ENCODE assay signal across 10 cellular contexts in genomic region chr3:49534581-49535495, GRCh38. TPM values are rescaled to one million over a fixed set of nuclear protein-coding genes. Genes with fewer than 3 reads are reported as not detected.
DNase-seq lines count a peak whose midpoint lies in the region; ATAC-seq and TF ChIP-seq lines count a peak whose summit lies in the region.
"Had no signal": no experiment of that assay in that cellular context is flagged by ENCODE, and none has a peak within 500 bp of the region (broad histone marks: within the 10 kb centered on the region; RNA-seq: fewer than 3 reads in every experiment).

No MANE protein-coding gene starts in this region.

- no peak overlapping the region for H3K9ac ChIP-seq in endodermal cell (ENCODE audit: extremely low read depth, low read length, poor library complexity, severe bottlenecking)

- H3K4me1 ChIP-seq in endodermal cell (ENCODE audit: control insufficient read depth, insufficient read depth, low read length) = no peaks in the 10 kb centered on the region
- H3K4me1 ChIP-seq in mucosa of descending colon (ENCODE audit: low read depth) = no peaks in the 10 kb centered on the region

- H3K36me3 ChIP-seq in endodermal cell (ENCODE audit: control insufficient read depth, insufficient read depth, low read length) = peaks cover 47% of the 10 kb centered on the region
- no peaks in the 10 kb centered on the region for H3K36me3 ChIP-seq in mucosa of descending colon (ENCODE audit: low read depth)

- no peaks in the 10 kb centered on the region for H3K27me3 ChIP-seq in endodermal cell (ENCODE audit: control insufficient read depth, insufficient read depth, low read length, poor library complexity, severe bottlenecking)

- peaks cover 4% of the 10 kb centered on the region for H3K4me1 Mint-ChIP-seq in endodermal cell

- H3K27me3 Mint-ChIP-seq in endodermal cell (ENCODE audit: insufficient read depth) = no peaks in the 10 kb centered on the region
- H3K27me3 Mint-ChIP-seq: T-cell had no signal

- 88 to 90% methylated on average over 6 to 16 of the region's 16 CpGs for WGBS in endodermal cell (ENCODE audit: insufficient coverage in 1 of 2, insufficient read length in 1 of 2), 2 experiments

- ATAC-seq in HG03135 (IDR thresholded peaks at IDR 0.05; ENCODE audit: unreplicated experiment) = no peak
- no peak for ATAC-seq in mucosa of descending colon
- ATAC-seq: T-cell had no signal

- intact Hi-C loops in mucosa of descending colon (cut with DNase I, micrococcal nuclease) = no loop called here

- H3K4me3 ChIP-seq in endodermal cell (ENCODE audit: low read length) (no peak overlapping the region), mucosa of descending colon (no peak overlapping the region)

- no peaks in the 10 kb centered on the region for H3K9me3 Mint-ChIP-seq in endodermal cell
- H3K9me3 Mint-ChIP-seq: T-cell had no signal

- H3K27ac ChIP-seq in endodermal cell (ENCODE audit: low read depth, low read length) = peak overlapping the region; percentile 74
- H3K27ac ChIP-seq: C4-2B had no signal

- no peak for TF ChIP-seq CTCF in endodermal cell (conservative IDR thresholded peaks at IDR 0.05)
- no peak for TF ChIP-seq CTCF in mucosa of descending colon (IDR thresholded peaks at IDR 0.05)

- no peak overlapping the region for H3K4me3 Mint-ChIP-seq in endodermal cell
- H3K4me3 Mint-ChIP-seq: T-cell had no signal

- H3K36me3 Mint-ChIP-seq in endodermal cell (ENCODE audit: low read depth) = peaks cover 34% of the 10 kb centered on the region

- H3K9me3 ChIP-seq in endodermal cell (ENCODE audit: control insufficient read depth, low read length) (no peaks in the 10 kb centered on the region), mucosa of descending colon (no peaks in the 10 kb centered on the region)

- peak; percentile 39 for DNase-seq in DMS153 treated with DMSO at 0.1 percent for 48 hours (lab: John Stamatoyannopoulos, UW; ENCODE audit: unreplicated experiment)
- peak; percentile 92 for DNase-seq in NCI-H2227 (lab: John Stamatoyannopoulos, UW; ENCODE audit: unreplicated experiment)
- peak; percentile 72 for DNase-seq in endodermal cell
- DNase-seq in nucleus accumbens (lab: John Stamatoyannopoulos, UW) = peak in 40 of 56 donors; percentile 2 to 80 (median 37)
- DNase-seq in activated effector memory CD4-positive, alpha-beta T cell treated with Interleukin-2 at 50 U/mL for 16 hours = no peak
- no peak for DNase-seq in mucosa of descending colon
- no peak for DNase-seq in activated CD8-positive, alpha-beta memory T cell treated with anti-CD3 and anti-CD28 coated beads for 24 hours
- DNase-seq: T-cell had no signal

- H3K27ac Mint-ChIP-seq in endodermal cell = no peak overlapping the region
- H3K27ac Mint-ChIP-seq: T-cell had no signal

RNA-seq across cellular contexts. Expression of gene BSN, which starts 19.4 kb away (rescaled TPM):
- 1 to 10 TPM; 2.4 to 2.5 TPM for total RNA-seq in endodermal cell
- polyA plus RNA-seq in endodermal cell (2013, experiment 1 of 2) = 3.3 TPM
- polyA plus RNA-seq in endodermal cell (2013, experiment 2 of 2) = 3.9 TPM
- 1 to 10 TPM in 1 of 3 donors, under 1 TPM in 2; 0.17 to 1.2 (median 0.36) TPM for total RNA-seq in mucosa of descending colon

Comparison
In these comparisons a context has a peak if more than half of its experiments do, and no peak if none do; other contexts are left out.
1. DNase-seq: peak in DMS153 treated with DMSO at 0.1 percent for 48 hours (single experiment), NCI-H2227 (single experiment), endodermal cell (single experiment) and nucleus accumbens (40 of 56); none in activated effector memory CD4-positive, alpha-beta T cell treated with Interleukin-2 at 50 U/mL for 16 hours (single experiment), mucosa of descending colon (0 of 3) and activated CD8-positive, alpha-beta memory T cell treated with anti-CD3 and anti-CD28 coated beads for 24 hours (single experiment).